Comparison of ENCODE assay signal across 1 cellular context in the genomic region with DNA sequence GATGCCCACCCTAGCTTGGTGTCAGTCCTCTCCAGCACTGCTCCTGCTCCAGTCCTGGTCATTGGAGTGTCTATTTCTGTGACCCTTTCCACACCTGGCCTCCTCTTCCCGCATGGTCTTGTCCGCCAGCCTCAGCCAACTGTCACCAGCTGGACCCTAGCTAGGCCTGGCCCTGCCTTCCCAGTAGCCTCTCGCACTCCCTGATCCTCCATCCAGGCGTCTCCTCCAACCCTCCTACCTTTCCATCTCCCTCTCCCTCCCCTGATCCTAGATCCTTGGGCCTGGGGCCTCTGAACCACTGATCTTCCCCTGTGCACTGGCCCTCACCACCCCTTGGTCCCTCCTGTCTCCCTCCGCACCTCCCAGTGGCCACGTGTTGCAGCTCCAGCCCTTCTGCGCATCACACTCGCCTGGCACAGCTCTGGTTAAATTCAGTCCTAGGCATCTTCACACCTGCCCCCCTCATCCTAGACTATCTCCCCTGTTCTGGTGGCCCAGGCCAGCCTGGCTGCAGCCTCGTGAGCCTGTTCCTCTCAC.
TF ChIP-seq lines count a peak whose summit lies in the region.

No MANE protein-coding gene starts in this region.

TF ChIP-seq in H1, 55 proteins besides CTCF, POLR2A, EP300 and RAD21:
- TF ChIP-seq, protein P1, sequence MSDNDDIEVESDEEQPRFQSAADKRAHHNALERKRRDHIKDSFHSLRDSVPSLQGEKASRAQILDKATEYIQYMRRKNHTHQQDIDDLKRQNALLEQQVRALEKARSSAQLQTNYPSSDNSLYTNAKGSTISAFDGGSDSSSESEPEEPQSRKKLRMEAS (IDR thresholded peaks at IDR 0.05): peak; percentile 33; the same call in 1 of the 2 replicates
- TF ChIP-seq, protein P2, sequence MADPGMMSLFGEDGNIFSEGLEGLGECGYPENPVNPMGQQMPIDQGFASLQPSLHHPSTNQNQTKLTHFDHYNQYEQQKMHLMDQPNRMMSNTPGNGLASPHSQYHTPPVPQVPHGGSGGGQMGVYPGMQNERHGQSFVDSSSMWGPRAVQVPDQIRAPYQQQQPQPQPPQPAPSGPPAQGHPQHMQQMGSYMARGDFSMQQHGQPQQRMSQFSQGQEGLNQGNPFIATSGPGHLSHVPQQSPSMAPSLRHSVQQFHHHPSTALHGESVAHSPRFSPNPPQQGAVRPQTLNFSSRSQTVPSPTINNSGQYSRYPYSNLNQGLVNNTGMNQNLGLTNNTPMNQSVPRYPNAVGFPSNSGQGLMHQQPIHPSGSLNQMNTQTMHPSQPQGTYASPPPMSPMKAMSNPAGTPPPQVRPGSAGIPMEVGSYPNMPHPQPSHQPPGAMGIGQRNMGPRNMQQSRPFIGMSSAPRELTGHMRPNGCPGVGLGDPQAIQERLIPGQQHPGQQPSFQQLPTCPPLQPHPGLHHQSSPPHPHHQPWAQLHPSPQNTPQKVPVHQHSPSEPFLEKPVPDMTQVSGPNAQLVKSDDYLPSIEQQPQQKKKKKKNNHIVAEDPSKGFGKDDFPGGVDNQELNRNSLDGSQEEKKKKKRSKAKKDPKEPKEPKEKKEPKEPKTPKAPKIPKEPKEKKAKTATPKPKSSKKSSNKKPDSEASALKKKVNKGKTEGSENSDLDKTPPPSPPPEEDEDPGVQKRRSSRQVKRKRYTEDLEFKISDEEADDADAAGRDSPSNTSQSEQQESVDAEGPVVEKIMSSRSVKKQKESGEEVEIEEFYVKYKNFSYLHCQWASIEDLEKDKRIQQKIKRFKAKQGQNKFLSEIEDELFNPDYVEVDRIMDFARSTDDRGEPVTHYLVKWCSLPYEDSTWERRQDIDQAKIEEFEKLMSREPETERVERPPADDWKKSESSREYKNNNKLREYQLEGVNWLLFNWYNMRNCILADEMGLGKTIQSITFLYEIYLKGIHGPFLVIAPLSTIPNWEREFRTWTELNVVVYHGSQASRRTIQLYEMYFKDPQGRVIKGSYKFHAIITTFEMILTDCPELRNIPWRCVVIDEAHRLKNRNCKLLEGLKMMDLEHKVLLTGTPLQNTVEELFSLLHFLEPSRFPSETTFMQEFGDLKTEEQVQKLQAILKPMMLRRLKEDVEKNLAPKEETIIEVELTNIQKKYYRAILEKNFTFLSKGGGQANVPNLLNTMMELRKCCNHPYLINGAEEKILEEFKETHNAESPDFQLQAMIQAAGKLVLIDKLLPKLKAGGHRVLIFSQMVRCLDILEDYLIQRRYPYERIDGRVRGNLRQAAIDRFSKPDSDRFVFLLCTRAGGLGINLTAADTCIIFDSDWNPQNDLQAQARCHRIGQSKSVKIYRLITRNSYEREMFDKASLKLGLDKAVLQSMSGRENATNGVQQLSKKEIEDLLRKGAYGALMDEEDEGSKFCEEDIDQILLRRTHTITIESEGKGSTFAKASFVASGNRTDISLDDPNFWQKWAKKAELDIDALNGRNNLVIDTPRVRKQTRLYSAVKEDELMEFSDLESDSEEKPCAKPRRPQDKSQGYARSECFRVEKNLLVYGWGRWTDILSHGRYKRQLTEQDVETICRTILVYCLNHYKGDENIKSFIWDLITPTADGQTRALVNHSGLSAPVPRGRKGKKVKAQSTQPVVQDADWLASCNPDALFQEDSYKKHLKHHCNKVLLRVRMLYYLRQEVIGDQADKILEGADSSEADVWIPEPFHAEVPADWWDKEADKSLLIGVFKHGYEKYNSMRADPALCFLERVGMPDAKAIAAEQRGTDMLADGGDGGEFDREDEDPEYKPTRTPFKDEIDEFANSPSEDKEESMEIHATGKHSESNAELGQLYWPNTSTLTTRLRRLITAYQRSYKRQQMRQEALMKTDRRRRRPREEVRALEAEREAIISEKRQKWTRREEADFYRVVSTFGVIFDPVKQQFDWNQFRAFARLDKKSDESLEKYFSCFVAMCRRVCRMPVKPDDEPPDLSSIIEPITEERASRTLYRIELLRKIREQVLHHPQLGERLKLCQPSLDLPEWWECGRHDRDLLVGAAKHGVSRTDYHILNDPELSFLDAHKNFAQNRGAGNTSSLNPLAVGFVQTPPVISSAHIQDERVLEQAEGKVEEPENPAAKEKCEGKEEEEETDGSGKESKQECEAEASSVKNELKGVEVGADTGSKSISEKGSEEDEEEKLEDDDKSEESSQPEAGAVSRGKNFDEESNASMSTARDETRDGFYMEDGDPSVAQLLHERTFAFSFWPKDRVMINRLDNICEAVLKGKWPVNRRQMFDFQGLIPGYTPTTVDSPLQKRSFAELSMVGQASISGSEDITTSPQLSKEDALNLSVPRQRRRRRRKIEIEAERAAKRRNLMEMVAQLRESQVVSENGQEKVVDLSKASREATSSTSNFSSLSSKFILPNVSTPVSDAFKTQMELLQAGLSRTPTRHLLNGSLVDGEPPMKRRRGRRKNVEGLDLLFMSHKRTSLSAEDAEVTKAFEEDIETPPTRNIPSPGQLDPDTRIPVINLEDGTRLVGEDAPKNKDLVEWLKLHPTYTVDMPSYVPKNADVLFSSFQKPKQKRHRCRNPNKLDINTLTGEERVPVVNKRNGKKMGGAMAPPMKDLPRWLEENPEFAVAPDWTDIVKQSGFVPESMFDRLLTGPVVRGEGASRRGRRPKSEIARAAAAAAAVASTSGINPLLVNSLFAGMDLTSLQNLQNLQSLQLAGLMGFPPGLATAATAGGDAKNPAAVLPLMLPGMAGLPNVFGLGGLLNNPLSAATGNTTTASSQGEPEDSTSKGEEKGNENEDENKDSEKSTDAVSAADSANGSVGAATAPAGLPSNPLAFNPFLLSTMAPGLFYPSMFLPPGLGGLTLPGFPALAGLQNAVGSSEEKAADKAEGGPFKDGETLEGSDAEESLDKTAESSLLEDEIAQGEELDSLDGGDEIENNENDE (IDR thresholded peaks at IDR 0.05; ENCODE audit: insufficient replicate concordance, low read length): no peak
- TF ChIP-seq, protein P3, sequence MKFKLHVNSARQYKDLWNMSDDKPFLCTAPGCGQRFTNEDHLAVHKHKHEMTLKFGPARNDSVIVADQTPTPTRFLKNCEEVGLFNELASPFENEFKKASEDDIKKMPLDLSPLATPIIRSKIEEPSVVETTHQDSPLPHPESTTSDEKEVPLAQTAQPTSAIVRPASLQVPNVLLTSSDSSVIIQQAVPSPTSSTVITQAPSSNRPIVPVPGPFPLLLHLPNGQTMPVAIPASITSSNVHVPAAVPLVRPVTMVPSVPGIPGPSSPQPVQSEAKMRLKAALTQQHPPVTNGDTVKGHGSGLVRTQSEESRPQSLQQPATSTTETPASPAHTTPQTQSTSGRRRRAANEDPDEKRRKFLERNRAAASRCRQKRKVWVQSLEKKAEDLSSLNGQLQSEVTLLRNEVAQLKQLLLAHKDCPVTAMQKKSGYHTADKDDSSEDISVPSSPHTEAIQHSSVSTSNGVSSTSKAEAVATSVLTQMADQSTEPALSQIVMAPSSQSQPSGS (IDR thresholded peaks at IDR 0.05; ENCODE audit: low read length): no peak
